In the genomic region with DNA sequence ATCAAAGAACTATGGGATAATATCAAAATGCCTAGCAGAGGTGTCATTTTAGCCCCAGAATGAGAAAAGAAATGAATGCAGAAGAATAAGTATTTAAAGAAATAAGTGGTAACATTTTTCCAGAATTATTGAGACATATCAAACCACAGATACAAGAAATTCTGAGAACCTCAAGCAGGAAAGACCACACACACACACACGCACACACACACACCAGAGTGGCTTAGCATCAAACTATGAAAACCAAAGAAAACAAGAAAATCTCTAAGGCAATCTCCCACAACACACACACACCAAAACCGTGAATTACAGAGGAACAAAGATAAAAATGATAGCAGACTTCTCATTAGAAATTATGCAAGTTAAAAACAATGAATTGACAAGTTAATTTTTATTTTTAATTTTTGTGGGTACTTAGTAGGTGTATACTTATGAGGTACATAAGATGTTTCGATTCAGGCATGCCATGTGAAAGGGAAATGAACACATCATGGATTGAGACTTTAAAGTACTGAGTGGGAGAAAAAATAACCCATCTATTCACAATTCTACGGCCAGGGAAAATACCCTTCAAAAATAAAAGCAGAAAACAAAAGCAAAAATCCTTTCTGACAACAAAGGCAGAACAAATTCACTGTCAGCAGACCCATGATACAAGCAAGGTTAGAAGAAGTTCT, we compare ENCODE assay signal across 16 cellular contexts.
"Had no signal": no experiment of that assay in that cellular context is flagged by ENCODE, and none has a peak within 500 bp of the region (broad histone marks: within the 10 kb centered on the region; RNA-seq: fewer than 3 reads in every experiment).

No MANE protein-coding gene starts in this region.

- H3K4me1 ChIP-seq: left lung, sigmoid colon, suprapubic skin, upper lobe of left lung had no signal

- ATAC-seq: activated CD4-positive, alpha-beta T cell treated with anti-CD3 and anti-CD28 coated beads for 36 hours; heart right ventricle; left lung; stimulated activated naive CD8-positive, alpha-beta T cell treated with anti-CD3 and anti-CD28 coated beads, Interleukin-15, Interleukin-2, amounts not matched to agents 100 U/mL and 50 U/mL, for 24 hours had no signal

- DNase-seq: activated CD4-positive, alpha-beta T cell treated with anti-CD3 and anti-CD28 coated beads for 36 hours; activated CD8-positive, alpha-beta memory T cell treated with anti-CD3 and anti-CD28 coated beads for 24 hours; activated gamma-delta T cell treated with Interleukin-2 at 50 U/mL for 16 hours; activated naive CD8-positive, alpha-beta T cell treated with anti-CD3 and anti-CD28 coated beads, Interleukin-2, amount 10 ng/mL, durations not matched to agents 7 days and 5 days; aorta; heart right ventricle; islet precursor cell; left lung; sigmoid colon; stimulated activated CD4-positive, alpha-beta T cell treated with anti-CD3 and anti-CD28 coated beads, Interleukin-12 subunit alpha, Interleukin-12 subunit beta, amount 100 ng/mL, for 4 hours; stimulated activated CD8-positive, alpha-beta memory T cell treated with anti-CD3 and anti-CD28 coated beads, Interleukin-4, amount 100 ng/mL, for 48 hours; stimulated activated naive CD8-positive, alpha-beta T cell treated with anti-CD3 and anti-CD28 coated beads, Interleukin-15, Interleukin-2, amounts not matched to agents 100 U/mL and 50 U/mL, for 24 hours; T-helper 9 cell; upper lobe of left lung had no signal

- H3K4me3 ChIP-seq: heart right ventricle, left lung, sigmoid colon, suprapubic skin, upper lobe of left lung had no signal

- H3K9me3 ChIP-seq: left lung, sigmoid colon, suprapubic skin, upper lobe of left lung had no signal

- H3K36me3 ChIP-seq: left lung, sigmoid colon, upper lobe of left lung had no signal

- H3K27me3 ChIP-seq: heart right ventricle, left lung, sigmoid colon, suprapubic skin, upper lobe of left lung had no signal

- H3K27ac ChIP-seq: heart right ventricle, left lung, sigmoid colon, suprapubic skin, upper lobe of left lung, VCaP had no signal
